8 cellular contexts compared by ENCODE assay signal in the genomic region with DNA sequence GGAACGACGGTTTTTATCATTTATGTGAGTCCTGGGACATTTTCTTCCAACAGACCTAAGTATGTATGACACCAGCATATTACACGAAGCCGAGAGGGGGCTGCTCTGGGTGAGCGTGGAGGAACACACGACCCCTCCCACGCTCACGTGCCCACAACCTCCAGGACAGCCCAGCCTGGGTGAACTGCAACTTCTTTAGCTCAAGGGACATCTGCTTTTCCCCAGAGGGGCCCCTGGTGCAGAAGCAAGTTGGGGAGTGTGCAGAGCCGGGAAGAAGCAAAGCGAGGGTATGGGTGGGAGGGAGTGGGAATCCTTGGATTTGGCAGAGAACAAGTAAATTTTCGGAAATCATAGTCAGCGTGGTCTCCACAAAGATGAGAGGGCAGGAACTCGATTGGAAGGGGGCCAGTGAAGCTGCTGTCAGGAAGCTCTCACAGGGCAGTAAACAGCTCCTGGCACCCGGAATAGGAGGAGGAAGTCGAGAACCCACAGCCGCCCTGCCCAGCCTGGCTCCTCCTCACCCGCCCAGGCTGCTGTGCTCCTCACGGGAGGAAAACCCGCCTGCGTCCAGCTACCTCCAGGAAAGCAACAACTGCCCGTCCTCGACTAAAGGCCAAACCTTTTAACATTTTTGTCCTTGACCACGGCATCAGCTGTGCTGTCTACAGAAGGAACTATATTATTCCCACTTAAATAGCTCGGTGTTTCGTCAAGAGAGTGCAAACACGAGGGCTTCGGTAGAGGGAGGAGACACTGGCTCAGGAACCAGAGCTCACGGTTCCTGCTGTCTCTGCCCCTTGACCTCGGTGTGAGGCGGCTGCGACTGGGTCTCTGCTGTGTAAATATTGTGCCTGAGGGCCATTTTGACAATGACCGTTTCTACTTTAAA. TPM values are rescaled to one million over a fixed set of nuclear protein-coding genes. Genes with fewer than 3 reads are reported as not detected.
DNase-seq lines count a peak whose midpoint lies in the region; ATAC-seq lines count a peak whose summit lies in the region.

No MANE protein-coding gene starts in this region.

- H2BK12ac ChIP-seq in neuronal stem cell (ENCODE audit: low read length) = no peak overlapping the region

- peak overlapping the region; percentile 63 for H2AK5ac ChIP-seq in neuronal stem cell (ENCODE audit: low read depth, low read length)

- H3K14ac ChIP-seq in neuronal stem cell (ENCODE audit: low read length) = no peak overlapping the region

- no peak overlapping the region for H3K18ac ChIP-seq in neuronal stem cell (ENCODE audit: low read length)

- peak; percentile 59 for DNase-seq in GM03348 (ENCODE audit: low spot score)
- DNase-seq in RPMI7951 (ENCODE audit: low read depth) = peak; percentile 45
- DNase-seq in neuronal stem cell (ENCODE audit: low spot score) = no peak
- DNase-seq in NCI-H1417 (lab: John Stamatoyannopoulos, UW) = no peak
- DNase-seq in NAMALWA (ENCODE audit: low spot score) = no peak
- DNase-seq in kidney glomerular epithelial cell (lab: John Stamatoyannopoulos, UW) = no peak

- H4K8ac ChIP-seq in neuronal stem cell (ENCODE audit: low read depth, low read length) = no peak overlapping the region

- H3K23ac ChIP-seq in neuronal stem cell (ENCODE audit: low read depth, low read length, poor library complexity) = no peak overlapping the region

- H3K36me3 ChIP-seq in duodenal mucosa (ENCODE audit: control insufficient read depth in 1 of 2, insufficient read depth in 2 of 2, low read length in 2 of 2) (no peaks in the 10 kb centered on the region), neuronal stem cell (replicated peaks in 1 of 2; ENCODE audit: control insufficient read depth in 2 of 2, insufficient read depth in 2 of 2, low read length in 2 of 2) (no peaks in the 10 kb centered on the region)

- H2AFZ ChIP-seq in neuronal stem cell (ENCODE audit: low read length) = peak overlapping the region; percentile 78

- H3K9me3 ChIP-seq in duodenal mucosa (ENCODE audit: control insufficient read depth in 1 of 2, low read length in 2 of 2) (no peaks in the 10 kb centered on the region), neuronal stem cell (replicated peaks in 1 of 2; ENCODE audit: control insufficient read depth in 2 of 2, insufficient read depth in 1 of 2, low read depth in 1 of 2, low read length in 2 of 2) (peaks cover 0 to 2% of the 10 kb centered on the region in 2 donors)

- no peak overlapping the region for H2BK15ac ChIP-seq in neuronal stem cell (ENCODE audit: low read length)

- H3K27ac ChIP-seq in duodenal mucosa (ENCODE audit: low read depth, low read length) (no peak overlapping the region), neuronal stem cell (replicated peaks; ENCODE audit: low read length) (no peak overlapping the region)

- H3K9ac ChIP-seq in duodenal mucosa (ENCODE audit: low read depth in 1 of 2, low read length in 2 of 2) (peak overlapping the region in 1 of 2 donors; percentile 35), neuronal stem cell (ENCODE audit: low read depth, low read length, poor library complexity) (no peak overlapping the region)

- no CpG with 5 or more reads among the region's 32 CpGs for WGBS in neuronal stem cell (ENCODE audit: extremely low coverage in 2 of 2, insufficient read length in 2 of 2, insufficient replicate concordance in 1 of 2), 2 donors

- no peaks in the 10 kb centered on the region for H3K79me1 ChIP-seq in neuronal stem cell (ENCODE audit: low read depth, low read length)

- no peak overlapping the region for H3K4ac ChIP-seq in neuronal stem cell (ENCODE audit: low read length)

- peaks cover 3 to 10% of the 10 kb centered on the region in 2 donors for H3K27me3 ChIP-seq in duodenal mucosa (ENCODE audit: control insufficient read depth in 1 of 2, insufficient read depth in 2 of 2, low read length in 2 of 2)
- H3K27me3 ChIP-seq in neuronal stem cell (ENCODE audit: control insufficient read depth in 3 of 3, insufficient read depth in 3 of 3, low read depth in 1 of 3, low read length in 3 of 3) = peaks cover 0 to 3% (median 2%) of the 10 kb centered on the region in 3 experiments

- H4K91ac ChIP-seq in neuronal stem cell (ENCODE audit: low read depth, low read length, poor library complexity) = no peak overlapping the region

- H3K4me3 ChIP-seq in duodenal mucosa (ENCODE audit: low read depth in 1 of 2, low read length in 2 of 2) (peak overlapping the region; percentile 23 to 58), neuronal stem cell (ENCODE audit: low read length in 2 of 2) (no peak overlapping the region)

- H2BK5ac ChIP-seq in neuronal stem cell (ENCODE audit: low read length) = no peak overlapping the region

- no peak for ATAC-seq in HG03095 (IDR thresholded peaks at IDR 0.05; ENCODE audit: unreplicated experiment)

- H3K4me1 ChIP-seq in duodenal mucosa (ENCODE audit: control insufficient read depth in 1 of 2, insufficient read depth in 2 of 2, low read length in 2 of 2) = peaks cover 13 to 17% of the 10 kb centered on the region in 2 donors
- peaks cover 3 to 7% of the 10 kb centered on the region in 2 donors for H3K4me1 ChIP-seq in neuronal stem cell (ENCODE audit: control insufficient read depth in 2 of 2, insufficient read depth in 1 of 2, low read depth in 1 of 2, low read length in 2 of 2)

- H2BK120ac ChIP-seq in neuronal stem cell (ENCODE audit: low read depth, low read length) = no peak overlapping the region

- H3K4me2 ChIP-seq in neuronal stem cell (ENCODE audit: insufficient read depth, low read length, poor library complexity, severe bottlenecking) = no peak overlapping the region

RNA-seq across cellular contexts. Expression of gene CFAP97D2, which starts 17.2 kb away (rescaled TPM):
- not detected in 2 replicates for total RNA-seq in RPMI7951 (2014; rRNA removed; shearing (Covaris generic))
- polyA plus RNA-seq in neuronal stem cell (2013, experiment 1 of 2) = 0.22 TPM
- 0.11 TPM for polyA plus RNA-seq in neuronal stem cell (2013, experiment 2 of 2)

RNA-seq across cellular contexts. Expression of gene RASA3, which starts 29.5 kb away (rescaled TPM):
- 22.8 and 24.4 TPM in 2 replicates for total RNA-seq in RPMI7951 (2014; rRNA removed; shearing (Covaris generic))
- polyA plus RNA-seq in neuronal stem cell (2013, experiment 1 of 2) = 9.5 TPM
- 8.9 TPM for polyA plus RNA-seq in neuronal stem cell (2013, experiment 2 of 2)

Comparison
In these comparisons a context has a peak if more than half of its experiments do, and no peak if none do; other contexts are left out.
1. DNase-seq: peak in GM03348 (single experiment) and RPMI7951 (single experiment); none in neuronal stem cell (single experiment), NCI-H1417 (0 of 3), NAMALWA (single experiment) and kidney glomerular epithelial cell (single experiment).
2. H3K4me3 ChIP-seq: peak in duodenal mucosa (2 of 2); none in neuronal stem cell (0 of 2).